Comparison of ENCODE assay signal across 11 cellular contexts in the genomic region with DNA sequence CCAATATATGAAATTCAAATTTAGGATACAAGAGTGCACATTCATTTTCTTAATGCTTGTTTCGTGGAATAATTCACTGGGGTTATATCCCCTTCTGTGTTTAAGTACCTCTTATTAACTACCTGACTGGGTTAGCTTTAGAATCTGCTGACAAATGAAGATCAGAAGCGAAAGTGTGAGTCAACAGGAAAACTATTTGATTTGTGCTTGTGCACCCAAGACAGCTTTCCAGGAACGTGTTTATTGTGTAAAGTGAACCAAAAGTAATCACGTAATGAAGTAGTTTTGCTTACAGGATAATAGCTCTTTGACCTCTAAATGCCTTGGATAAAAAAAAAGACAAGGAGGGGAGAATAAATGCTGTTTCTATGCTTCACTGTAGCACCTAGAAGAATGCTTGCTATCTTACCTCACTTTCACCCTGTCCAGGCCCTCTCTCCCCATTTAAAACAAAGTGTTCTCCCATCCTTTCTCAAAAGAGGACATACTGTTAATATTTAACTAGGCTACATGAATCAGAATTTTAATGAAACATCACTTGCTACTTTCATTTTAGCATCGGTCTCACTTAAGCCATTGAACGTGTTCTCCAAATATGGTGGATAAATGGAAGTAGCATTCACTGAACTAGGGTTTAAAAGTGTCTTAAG.
A peak's percentile ranks its signal among the peaks of the same experiment; 100 is the strongest.
DNase-seq lines count a peak whose midpoint lies in the region; ATAC-seq and TF ChIP-seq lines count a peak whose summit lies in the region.
"Had no signal": no experiment of that assay in that cellular context is flagged by ENCODE, and none has a peak within 500 bp of the region (broad histone marks: within the 10 kb centered on the region; RNA-seq: fewer than 3 reads in every experiment).

No MANE protein-coding gene starts in this region.

- no peak overlapping the region for H3K18ac ChIP-seq in H9 (ENCODE audit: insufficient read length, low read depth, low read length)

- H3K27me3 Mint-ChIP-seq in H9 (ENCODE audit: low read depth) = no peaks in the 10 kb centered on the region

- H4K8ac ChIP-seq in H9 (replicated peaks; ENCODE audit: insufficient read length, low read depth, low read length) = no peak overlapping the region

- H3K4me3 ChIP-seq in AG10803 (ENCODE audit: low read length) = no peak overlapping the region
- H3K4me3 ChIP-seq: BLaER1 treated with 17β-estradiol and CSF1 and Interleukin-3, amounts not matched to agents 10 nM and 100 nM had no signal

- WGBS in H9 (ENCODE audit: extremely low coverage, insufficient read length, low lambda C conversion rate) = no CpG with 5 or more reads among the region's 6 CpGs

- H3K9ac ChIP-seq in H9 (ENCODE audit: extremely low read depth, insufficient read length, low read length) = no peak overlapping the region
- H3K9ac ChIP-seq: BLaER1 treated with 17β-estradiol and CSF1 and Interleukin-3, amounts not matched to agents 10 nM and 100 nM had no signal

- H4K5ac ChIP-seq in H9 (ENCODE audit: insufficient read length, low read depth, low read length) = no peak overlapping the region

- no peak overlapping the region for H2AK5ac ChIP-seq in H9 (ENCODE audit: insufficient read length, low read length)

- no peak overlapping the region for H2BK5ac ChIP-seq in H9 (ENCODE audit: insufficient read length, low read length)

- no peak overlapping the region for H2BK120ac ChIP-seq in H9 (ENCODE audit: low read depth, low read length, poor library complexity, severe bottlenecking)

- peaks cover 0 to 2% (median 0%) of the 10 kb centered on the region in 3 experiments; a peak in 1 of 7 replicates for H3K36me3 Mint-ChIP-seq in H9 (ENCODE audit: insufficient read depth in 1 of 3, low read depth in 3 of 3)

- H3K56ac ChIP-seq in H9 (ENCODE audit: insufficient read length, low read depth, low read length) = no peak overlapping the region

- no peak overlapping the region for H2BK20ac ChIP-seq in H9 (ENCODE audit: low read depth, low read length, poor library complexity, severe bottlenecking)

- H3K9me3 ChIP-seq in H9 (ENCODE audit: control insufficient read depth, low read depth, low read length) = peaks cover 15% of the 10 kb centered on the region
- H3K9me3 ChIP-seq: BLaER1 treated with 17β-estradiol and CSF1 and Interleukin-3, amounts not matched to agents 10 nM and 100 nM had no signal

- no peaks in the 10 kb centered on the region for H3K27me3 ChIP-seq in H9 (ENCODE audit: insufficient read depth, low read length)

- DNase-seq in AG10803 (ENCODE audit: low read depth) = peak; percentile 22
- peak; percentile 2 for DNase-seq in fibroblast of gingiva (ENCODE audit: low read depth)
- no peak for DNase-seq in H9
- DNase-seq in NCI-H2227 (lab: John Stamatoyannopoulos, UW; ENCODE audit: unreplicated experiment) = no peak
- DNase-seq in NCI-H748 (lab: John Stamatoyannopoulos, UW; ENCODE audit: unreplicated experiment) = no peak
- no peak for DNase-seq in NCI-H510A treated with DMSO at 0.1 percent for 48 hours (lab: John Stamatoyannopoulos, UW)
- DNase-seq: GOT3, NCI-H2081 treated with DMSO at 0.1 percent for 48 hours had no signal

- H3K27ac ChIP-seq in H9 (ENCODE audit: insufficient read length, low read depth, low read length) = no peak overlapping the region
- H3K27ac ChIP-seq: BLaER1 treated with 17β-estradiol and CSF1 and Interleukin-3, amounts not matched to agents 10 nM and 100 nM had no signal

- no peaks in the 10 kb centered on the region for H3K23me2 ChIP-seq in H9 (ENCODE audit: insufficient read length, low read depth, low read length, poor library complexity, severe bottlenecking)

- no peak overlapping the region for H3K27ac Mint-ChIP-seq in H9

- no peak overlapping the region for H2BK15ac ChIP-seq in H9 (ENCODE audit: low read depth, low read length)

- TF ChIP-seq CTCF in AG10803 (conservative IDR thresholded peaks at IDR 0.05; ENCODE audit: low read length) (no peak), H9 (conservative IDR thresholded peaks at IDR 0.05) (no peak)

- no peaks in the 10 kb centered on the region for H4K20me1 ChIP-seq in H9 (ENCODE audit: control insufficient read depth, insufficient read depth, insufficient read length)
- H4K20me1 ChIP-seq: BLaER1 treated with 17β-estradiol and CSF1 and Interleukin-3, amounts not matched to agents 10 nM and 100 nM had no signal

- no peaks in the 10 kb centered on the region for H3K79me1 ChIP-seq in H9 (ENCODE audit: insufficient read depth, low read depth, low read length, poor library complexity, severe bottlenecking)

- H3K14ac ChIP-seq in H9 (ENCODE audit: insufficient read depth, low read length) = no peak overlapping the region

- H3K4me1 Mint-ChIP-seq in H9 = peaks cover 3% of the 10 kb centered on the region in 2 experiments; a peak in 2 of 4 replicates

- no peak overlapping the region for H3T11ph ChIP-seq in H9 (ENCODE audit: low read length)

- H3K4me3 Mint-ChIP-seq in H9 = no peak overlapping the region

- no peak overlapping the region for H2BK12ac ChIP-seq in H9 (ENCODE audit: insufficient read length, low read depth, low read length)

- H4K91ac ChIP-seq in H9 (ENCODE audit: insufficient read length, low read depth, low read length) = no peak overlapping the region

- H3K4me1 ChIP-seq in H9 (ENCODE audit: insufficient read depth, low read length) = no peaks in the 10 kb centered on the region; the same call in 1 of the 2 replicates

- no peak overlapping the region for H2AFZ ChIP-seq in H9 (ENCODE audit: low read length)

- peaks cover 2 to 60% of the 10 kb centered on the region in 2 experiments; a peak in 3 of 5 replicates for H3K9me3 Mint-ChIP-seq in H9

- H3K23ac ChIP-seq in H9 (ENCODE audit: insufficient read length, low read depth, low read length) = no peak overlapping the region

- H3K79me2 ChIP-seq in H9 (ENCODE audit: insufficient read depth, low read length) = no peaks in the 10 kb centered on the region

- ATAC-seq in GM19395 (IDR thresholded peaks at IDR 0.05; ENCODE audit: unreplicated experiment) (peak; percentile 77), HG03442 (IDR thresholded peaks at IDR 0.05; ENCODE audit: unreplicated experiment) (peak; percentile 77)

- no peak overlapping the region for H3K4ac ChIP-seq in H9 (ENCODE audit: low read depth, low read length)

- H3K4me2 ChIP-seq in H9 (ENCODE audit: insufficient read depth, insufficient read length, low read length) = no peak overlapping the region
- H3K4me2 ChIP-seq: BLaER1 treated with 17β-estradiol and CSF1 and Interleukin-3, amounts not matched to agents 10 nM and 100 nM had no signal

Comparison
In these comparisons a context has a peak if more than half of its experiments do, and no peak if none do; other contexts are left out.
1. DNase-seq: peak in AG10803 (single experiment) and fibroblast of gingiva (single experiment); none in H9 (single experiment), NCI-H2227 (single experiment), NCI-H748 (single experiment) and NCI-H510A treated with DMSO at 0.1 percent for 48 hours (single experiment).